In the genomic region with DNA sequence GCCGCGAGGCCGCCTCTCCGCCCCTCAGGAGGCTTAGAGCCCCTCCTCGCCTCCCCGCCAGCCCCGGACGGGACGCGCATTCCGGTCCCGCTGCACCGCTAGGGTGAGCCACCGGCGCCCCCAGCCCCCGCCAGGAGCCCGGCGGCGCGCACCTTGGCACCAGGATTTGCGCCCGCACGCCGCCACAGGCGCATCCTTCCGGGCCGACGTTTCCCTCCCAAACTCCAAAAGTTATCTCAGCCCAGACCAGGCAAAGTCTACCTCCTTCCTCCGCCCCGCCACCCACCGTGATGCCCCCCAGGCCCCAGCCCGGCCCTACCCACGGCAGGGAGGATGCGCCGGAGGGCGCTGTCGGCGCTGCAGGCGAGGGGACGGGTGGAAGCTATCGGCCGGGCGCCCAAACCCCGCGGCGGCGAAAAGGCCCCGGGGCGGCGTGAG, we compare ENCODE assay signal across 8 cellular contexts. TPM values are rescaled to one million over a fixed set of nuclear protein-coding genes. Genes with fewer than 3 reads are reported as not detected.
DNase-seq lines count a peak whose midpoint lies in the region; ATAC-seq and TF ChIP-seq lines count a peak whose summit lies in the region.

No MANE protein-coding gene starts in this region.

- TF ChIP-seq CTCF in Panc1 (IDR thresholded peaks at IDR 0.05): peak; percentile 58
- TF ChIP-seq CTCF in MCF 10A (IDR thresholded peaks at IDR 0.05; ENCODE audit: unreplicated experiment): no peak

- H3K27ac ChIP-seq in Panc1 (ENCODE audit: low read length): peak overlapping the region; percentile 54; the same call in 1 of the 2 replicates

- POLR2A ChIA-PET in Panc1 (lab: Charles Lee) (no interaction called here), MCF 10A (lab: Yijun Ruan, JAX) (interaction anchor here (1.0 kb wide), 1 partner anchor 9 kb away, joined by 3 read pairs; no protein-coding TSS in a partner anchor)

- no peaks in the 10 kb centered on the region for H3K36me3 Mint-ChIP-seq in MCF 10A (ENCODE audit: insufficient read depth, unreplicated experiment)

- in situ Hi-C loops in Panc1 (cut with HindIII; ENCODE audit: low pct_unique_long_range_greater_than_20kb, low sequenced_read_pairs): no loop called here

- H3K9me3 Mint-ChIP-seq in MCF 10A (ENCODE audit: unreplicated experiment): no peaks in the 10 kb centered on the region

- DNase-seq in Panc1 (ENCODE audit: low read depth, low spot score) (no peak), MCF 10A (ENCODE audit: unreplicated experiment) (no peak), left kidney (ENCODE audit: low read depth, low spot score) (peak; percentile 62), NOMO-1 treated with dmso at 0.1 percent for 144 hours (lab: John Stamatoyannopoulos, UW; ENCODE audit: unreplicated experiment) (no peak), KG1 (lab: John Stamatoyannopoulos, UW) (no peak)
- DNase-seq in stimulated activated CD8-positive, alpha-beta memory T cell treated with anti-CD3 and anti-CD28 coated beads, Interleukin-4, amount 100 ng/mL, for 48 hours: peak; percentile 25

- H3K4me1 ChIP-seq in Panc1 (ENCODE audit: control insufficient read depth, insufficient read depth, low read length): no peaks in the 10 kb centered on the region; the same call in 1 of the 2 replicates

- peaks cover 10% of the 10 kb centered on the region for H3K27me3 Mint-ChIP-seq in MCF 10A (ENCODE audit: insufficient read depth, unreplicated experiment)

- H3K27me3 ChIP-seq in Panc1 (ENCODE audit: control insufficient read depth, insufficient read depth, low read length): no peaks in the 10 kb centered on the region

- peak overlapping the region; percentile 68 for H3K4me3 Mint-ChIP-seq in MCF 10A (ENCODE audit: unreplicated experiment)

- H3K9me3 ChIP-seq in Panc1 (ENCODE audit: control insufficient read depth, insufficient read depth, low read depth, low read length): no peaks in the 10 kb centered on the region

- H3K4me3 ChIP-seq in Panc1 (ENCODE audit: low read depth in 2 of 2, low read length in 2 of 2): peak overlapping the region; percentile 49 to 54

- no peak overlapping the region for H3K27ac Mint-ChIP-seq in MCF 10A (ENCODE audit: low read depth, unreplicated experiment)

- no peaks in the 10 kb centered on the region for H3K4me1 Mint-ChIP-seq in MCF 10A (ENCODE audit: insufficient read depth, unreplicated experiment)

- CTCF ChIA-PET in Panc1 (lab: Charles Lee): no interaction called here
- CTCF ChIA-PET in MCF 10A (lab: Yijun Ruan, JAX): interaction anchor here (0.6 to 1.1 kb wide), 4 partner anchors 9 to 1295 kb away, joined by 3 to 4 read pairs (median 3); no protein-coding TSS in a partner anchor

- H3K36me3 ChIP-seq in Panc1 (ENCODE audit: control insufficient read depth, insufficient read depth, low read length): no peaks in the 10 kb centered on the region

- intact Hi-C loops in Panc1 (cut with micrococcal nuclease; ENCODE audit: unreplicated experiment): no loop called here
- intact Hi-C loops in MCF 10A (cut with micrococcal nuclease): no loop called here

- peak; percentile 34 for ATAC-seq in GM18502 (IDR thresholded peaks at IDR 0.05; ENCODE audit: poor library complexity, unreplicated experiment)
- ATAC-seq in Panc1: peak; percentile 77
- ATAC-seq in HG02571 (IDR thresholded peaks at IDR 0.05; ENCODE audit: unreplicated experiment): no peak

- BruUV-seq in Panc1 (replicated peaks; lab: Mats Ljungman, UMichigan) (no TSS peak), MCF 10A (replicated peaks; lab: Mats Ljungman, UMichigan) (no TSS peak)

RNA-seq across cellular contexts. Expression of gene SCML2, which starts 0.5 kb away (rescaled TPM):
- total RNA-seq in Panc1 (2021; ENCODE audit: unreplicated experiment) (7.1 TPM), MCF 10A (2022) (3.2 and 3.5 TPM in 2 replicates)
- polyA plus RNA-seq in Panc1 (2012; ENCODE audit: insufficient read length): 2.1 TPM

Comparison
In these comparisons a context has a peak if more than half of its experiments do, and no peak if none do; other contexts are left out.
1. DNase-seq: peak in left kidney (single experiment) and stimulated activated CD8-positive, alpha-beta memory T cell treated with anti-CD3 and anti-CD28 coated beads, Interleukin-4, amount 100 ng/mL, for 48 hours (single experiment); none in Panc1 (single experiment), MCF 10A (single experiment), NOMO-1 treated with dmso at 0.1 percent for 144 hours (single experiment) and KG1 (single experiment).